16 cellular contexts compared by ENCODE assay signal in genomic region chr1:84598418-84598817, GRCh38. TPM values are rescaled to one million over a fixed set of nuclear protein-coding genes. Genes with fewer than 3 reads are reported as not detected.
DNase-seq lines count a peak whose midpoint lies in the region; ATAC-seq and TF ChIP-seq lines count a peak whose summit lies in the region.
"Had no signal": no experiment of that assay in that cellular context is flagged by ENCODE, and none has a peak within 500 bp of the region (broad histone marks: within the 10 kb centered on the region; RNA-seq: fewer than 3 reads in every experiment).

No MANE protein-coding gene starts in this region.

- no peaks in the 10 kb centered on the region for H3K4me1 Mint-ChIP-seq in CD8-positive, alpha-beta T cell (ENCODE audit: low read depth)
- H3K4me1 Mint-ChIP-seq: CD14-positive monocyte had no signal

- H3K27me3 Mint-ChIP-seq in CD8-positive, alpha-beta T cell (ENCODE audit: low read depth): no peaks in the 10 kb centered on the region
- H3K27me3 Mint-ChIP-seq: memory B cell had no signal

- no peak overlapping the region for H3K4me3 ChIP-seq in rectal smooth muscle tissue (ENCODE audit: low read length)
- H3K4me3 ChIP-seq in upper lobe of left lung: no peak overlapping the region
- no peak overlapping the region for H3K4me3 ChIP-seq in CD8-positive, alpha-beta T cell (ENCODE audit: low read depth, low read length)
- H3K4me3 ChIP-seq: esophagus squamous epithelium, SK-N-MC had no signal

- peaks cover 2% of the 10 kb centered on the region for H3K9me3 Mint-ChIP-seq in CD8-positive, alpha-beta T cell

- 76 to 81% methylated on average over 3 of the region's 3 CpGs for WGBS in upper lobe of left lung, 2 donors

- H3K9ac ChIP-seq in rectal smooth muscle tissue (ENCODE audit: low read length): no peak overlapping the region
- H3K9ac ChIP-seq: KMS-11, parathyroid adenoma had no signal

- peak; percentile 5 for ATAC-seq in GM19025 (IDR thresholded peaks at IDR 0.05; ENCODE audit: low read depth, unreplicated experiment)
- ATAC-seq in HG03432 (IDR thresholded peaks at IDR 0.05; ENCODE audit: unreplicated experiment): peak; percentile 6
- no peak for ATAC-seq in upper lobe of left lung (ENCODE audit: low FRiP score in 2 of 2)
- no peak for ATAC-seq in CD8-positive, alpha-beta T cell

- no peaks in the 10 kb centered on the region for H3K36me3 ChIP-seq in rectal smooth muscle tissue (ENCODE audit: control insufficient read depth, insufficient read depth, low read length)
- no peaks in the 10 kb centered on the region for H3K36me3 ChIP-seq in upper lobe of left lung
- no peaks in the 10 kb centered on the region for H3K36me3 ChIP-seq in CD8-positive, alpha-beta T cell (ENCODE audit: insufficient read depth, low read length)
- H3K36me3 ChIP-seq: esophagus squamous epithelium had no signal

- H3K27ac ChIP-seq in caudate nucleus (ENCODE audit: low read depth, low read length): peak overlapping the region; percentile 81
- H3K27ac ChIP-seq in rectal smooth muscle tissue (ENCODE audit: low read depth, low read length): peak overlapping the region; percentile 65
- H3K27ac ChIP-seq in upper lobe of left lung: no peak overlapping the region
- H3K27ac ChIP-seq in CD8-positive, alpha-beta T cell (ENCODE audit: low read depth, low read length): no peak overlapping the region
- H3K27ac ChIP-seq: esophagus squamous epithelium, KMS-11, parathyroid adenoma, SK-N-MC had no signal

- intact Hi-C loops in CD8-positive, alpha-beta T cell (cut with DNase I, micrococcal nuclease): no loop called here

- TF ChIP-seq CTCF in upper lobe of left lung (IDR thresholded peaks at IDR 0.05): no peak
- TF ChIP-seq CTCF in CD8-positive, alpha-beta T cell (IDR thresholded peaks at IDR 0.05): no peak

- POLR2A ChIA-PET in CD8-positive, alpha-beta T cell (lab: Charles Lee): no interaction called here

- H3K4me1 ChIP-seq in rectal smooth muscle tissue (ENCODE audit: control insufficient read depth, insufficient read depth, low read length) (peaks cover 10% of the 10 kb centered on the region), upper lobe of left lung (peaks cover 0 to 5% (median 0%) of the 10 kb centered on the region in 4 donors)
- H3K4me1 ChIP-seq in CD8-positive, alpha-beta T cell (ENCODE audit: insufficient read depth, low read length): no peaks in the 10 kb centered on the region
- H3K4me1 ChIP-seq: parathyroid adenoma had no signal

- no peaks in the 10 kb centered on the region for H3K36me3 Mint-ChIP-seq in CD8-positive, alpha-beta T cell
- H3K36me3 Mint-ChIP-seq: CD14-positive monocyte had no signal

- DNase-seq in caudate nucleus (lab: John Stamatoyannopoulos, UW) (no peak), SW480 (ENCODE audit: low spot score) (no peak), C1 segment of cervical spinal cord (lab: John Stamatoyannopoulos, UW) (no peak), upper lobe of left lung (no peak)
- DNase-seq in CD8-positive, alpha-beta T cell: no peak
- DNase-seq: activated CD4-positive, CD25-positive, alpha-beta regulatory T cell treated with anti-CD3 and anti-CD28 coated beads, Interleukin-2, amount 50 U/mL, for 72 hours; esophagus squamous epithelium; NCI-H187 had no signal

- no peak for TF ChIP-seq EP300 in upper lobe of left lung (IDR thresholded peaks at IDR 0.05)

- peaks cover 0 to 5% (median 0%) of the 10 kb centered on the region in 4 donors for H3K9me3 ChIP-seq in upper lobe of left lung
- no peaks in the 10 kb centered on the region for H3K9me3 ChIP-seq in CD8-positive, alpha-beta T cell (ENCODE audit: low read length)

- no peak overlapping the region for H3K27ac Mint-ChIP-seq in CD8-positive, alpha-beta T cell
- H3K27ac Mint-ChIP-seq: CD14-positive monocyte, memory B cell had no signal

- CTCF ChIA-PET in CD8-positive, alpha-beta T cell (lab: Charles Lee): interaction anchor here (1.2 kb wide), 1 partner anchor 9 kb away, joined by 3 read pairs; no protein-coding TSS in a partner anchor

- H3K27me3 ChIP-seq in rectal smooth muscle tissue (ENCODE audit: control insufficient read depth, insufficient read depth, low read length) (no peaks in the 10 kb centered on the region), upper lobe of left lung (no peaks in the 10 kb centered on the region)
- H3K27me3 ChIP-seq in CD8-positive, alpha-beta T cell (ENCODE audit: insufficient read depth, low read length): no peaks in the 10 kb centered on the region
- H3K27me3 ChIP-seq: esophagus squamous epithelium had no signal

- no peak overlapping the region for H3K4me3 Mint-ChIP-seq in CD8-positive, alpha-beta T cell
- H3K4me3 Mint-ChIP-seq: CD14-positive monocyte, memory B cell had no signal

- TF ChIP-seq POLR2A in upper lobe of left lung (IDR thresholded peaks at IDR 0.05): no peak

RNA-seq across cellular contexts. Expression of gene CTBS, which starts 24.2 kb away (rescaled TPM):
- total RNA-seq in upper lobe of left lung: 10 to 100 TPM in 5 of 6 donors, 1 to 10 TPM in 1; 3.0 to 24.7 (median 19.0) TPM
- total RNA-seq in CD8-positive, alpha-beta T cell: 10 to 100 TPM; 17.3 to 19.7 TPM

Comparison
In these comparisons a context has a peak if more than half of its experiments do, and no peak if none do; other contexts are left out.
1. ATAC-seq: peak in GM19025 (single experiment) and HG03432 (single experiment); none in upper lobe of left lung (0 of 2) and CD8-positive, alpha-beta T cell (single experiment).
2. H3K27ac ChIP-seq: peak in caudate nucleus (single experiment) and rectal smooth muscle tissue (single experiment); none in upper lobe of left lung (0 of 4) and CD8-positive, alpha-beta T cell (single experiment).